In the genomic region with DNA sequence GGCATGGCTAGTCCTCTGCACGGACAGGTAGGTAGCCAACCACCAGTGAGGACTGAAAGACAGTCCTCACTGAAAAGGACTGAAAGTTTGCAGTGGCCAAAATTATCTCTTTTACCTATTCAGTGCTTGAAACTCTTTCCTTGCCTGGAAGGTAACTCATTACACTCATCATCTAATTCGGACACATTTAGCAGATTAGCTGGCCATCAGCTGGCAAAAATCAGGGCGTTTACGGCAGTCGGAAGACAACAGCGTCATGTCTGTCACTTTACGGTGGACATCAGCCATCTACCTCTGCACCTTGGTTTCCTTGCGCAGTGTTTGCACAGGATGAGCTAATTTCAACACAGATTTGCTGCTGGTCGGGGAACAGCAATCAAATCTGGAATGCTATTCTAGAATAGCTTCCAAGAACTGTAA, we compare ENCODE assay signal across 8 cellular contexts. TPM values are rescaled to one million over a fixed set of nuclear protein-coding genes. Genes with fewer than 3 reads are reported as not detected.
DNase-seq lines count a peak whose midpoint lies in the region; ATAC-seq and TF ChIP-seq lines count a peak whose summit lies in the region.

No MANE protein-coding gene starts in this region.

- H3K27me3 Mint-ChIP-seq in natural killer cell treated with Interleukin-12 subunit alpha and Interleukin-12 subunit beta and Interleukin-15 and Interleukin-18, amount 100 ng/mL, for 72 hours, result no peaks in the 10 kb centered on the region

- CTCF ChIA-PET in A673 (lab: Charles Lee), result no interaction called here

- H3K27ac ChIP-seq in A673 (ENCODE audit: low read depth, low read length, poor library complexity, severe bottlenecking) (peak overlapping the region; percentile 96), esophagus squamous epithelium (peak overlapping the region; percentile 94 to 99 (median 96))

- TF ChIP-seq CTCF in A673 (conservative IDR thresholded peaks at IDR 0.05; ENCODE audit: low read depth, low read length) (no peak), GM12865 (IDR thresholded peaks at IDR 0.05; ENCODE audit: insufficient read depth, low read depth, low read length, missing control alignments) (no peak), esophagus squamous epithelium (IDR thresholded peaks at IDR 0.05) (no peak)

- H3K4me3 Mint-ChIP-seq in natural killer cell treated with Interleukin-12 subunit alpha and Interleukin-12 subunit beta and Interleukin-15 and Interleukin-18, amount 100 ng/mL, for 72 hours, result peak overlapping the region; percentile 98

- no peak for TF ChIP-seq POLR2A in esophagus squamous epithelium (IDR thresholded peaks at IDR 0.05)

- H3K9me3 Mint-ChIP-seq in natural killer cell treated with Interleukin-12 subunit alpha and Interleukin-12 subunit beta and Interleukin-15 and Interleukin-18, amount 100 ng/mL, for 72 hours, result no peaks in the 10 kb centered on the region

- H3K36me3 ChIP-seq in A673 (ENCODE audit: insufficient read depth, low read length, poor library complexity, severe bottlenecking), result no peaks in the 10 kb centered on the region
- no peaks in the 10 kb centered on the region for H3K36me3 ChIP-seq in esophagus squamous epithelium

- H3K4me3 ChIP-seq in A673 (ENCODE audit: low read depth, low read length, poor library complexity, severe bottlenecking) (peak overlapping the region; percentile 97), GM12865 (ENCODE audit: low read depth, low read length) (peak overlapping the region; percentile 97), esophagus squamous epithelium (peak overlapping the region; percentile 76 to 97 (median 95))

- BruUV-seq in A673 (replicated peaks; lab: Mats Ljungman, UMichigan), result no TSS peak

- POLR2A ChIA-PET in A673 (lab: Charles Lee; ENCODE audit: low non-redundant PET), result no interaction called here

- peaks cover 7% of the 10 kb centered on the region for H3K36me3 Mint-ChIP-seq in natural killer cell treated with Interleukin-12 subunit alpha and Interleukin-12 subunit beta and Interleukin-15 and Interleukin-18, amount 100 ng/mL, for 72 hours

- H3K4me1 Mint-ChIP-seq in natural killer cell treated with Interleukin-12 subunit alpha and Interleukin-12 subunit beta and Interleukin-15 and Interleukin-18, amount 100 ng/mL, for 72 hours (ENCODE audit: low read depth in 2 of 2), result peaks cover 38 to 45% of the 10 kb centered on the region in 2 donors

- intact Hi-C loops in A673 (cut with micrococcal nuclease; ENCODE audit: unreplicated experiment), result loop anchor here (5.0 kb wide), 1 partner anchor 166 kb away; a partner anchor contains a TSS
- intact Hi-C loops in esophagus squamous epithelium (cut with DNase I), result no loop called here

- DNase-seq in A673 (ENCODE audit: low spot score) (no peak), GM12865 (ENCODE audit: low read depth) (peak; percentile 81), NCI-H146 treated with DMSO at 0.1 percent for 48 hours (lab: John Stamatoyannopoulos, UW; ENCODE audit: unreplicated experiment) (peak; percentile 63), esophagus squamous epithelium (lab: John Stamatoyannopoulos, UW) (no peak), NCI-H187 treated with DMSO at 0.1 percent for 48 hours (lab: John Stamatoyannopoulos, UW) (no peak)
- peak; percentile 16 for DNase-seq in activated CD4-positive, CD25-positive, alpha-beta regulatory T cell treated with anti-CD3 and anti-CD28 coated beads, Interleukin-2, amount 50 U/mL, for 16 hours (ENCODE audit: low read depth, low spot score)
- no peak for DNase-seq in natural killer cell treated with Interleukin-12 subunit alpha and Interleukin-12 subunit beta and Interleukin-15 and Interleukin-18, amount 100 ng/mL, for 72 hours (ENCODE audit: low spot score)

- peak; percentile 16 for ATAC-seq in HG02678 (IDR thresholded peaks at IDR 0.05; ENCODE audit: unreplicated experiment)
- peak; percentile 43 to 63 for ATAC-seq in natural killer cell treated with Interleukin-12 subunit alpha and Interleukin-12 subunit beta and Interleukin-15 and Interleukin-18, amount 100 ng/mL, for 72 hours

- peaks cover 7% of the 10 kb centered on the region for H3K4me1 ChIP-seq in A673 (ENCODE audit: insufficient read depth, low read length, poor library complexity, severe bottlenecking)
- peaks cover 12 to 63% (median 18%) of the 10 kb centered on the region in 3 donors for H3K4me1 ChIP-seq in esophagus squamous epithelium

- H3K9me3 ChIP-seq in A673 (ENCODE audit: low read depth, low read length, poor library complexity, severe bottlenecking) (no peaks in the 10 kb centered on the region), esophagus squamous epithelium (no peaks in the 10 kb centered on the region)

- H3K27me3 ChIP-seq in A673 (replicated peaks; ENCODE audit: insufficient read depth, low read depth, low read length, poor library complexity), result no peaks in the 10 kb centered on the region
- no peaks in the 10 kb centered on the region for H3K27me3 ChIP-seq in esophagus squamous epithelium

- peak overlapping the region; percentile 90 to 97 for H3K27ac Mint-ChIP-seq in natural killer cell treated with Interleukin-12 subunit alpha and Interleukin-12 subunit beta and Interleukin-15 and Interleukin-18, amount 100 ng/mL, for 72 hours

- WGBS in esophagus squamous epithelium, 2 donors, result 0 to 3% methylated on average over 9 of the region's 9 CpGs

RNA-seq across cellular contexts. Expression of a gene that starts 0.7 kb away (rescaled TPM):
- total RNA-seq in A673 (2021) (151 and 156 TPM in 2 replicates), esophagus squamous epithelium (100 to 1,000 TPM in 3 of 4 donors, 10 to 100 TPM in 1; 95.8 to 130 (median 108) TPM)
- total RNA-seq in natural killer cell treated with Interleukin-12 subunit alpha and Interleukin-12 subunit beta and Interleukin-15 and Interleukin-18, amount 100 ng/mL, for 72 hours, result 100 to 1,000 TPM; 104 to 123 TPM

RNA-seq across cellular contexts. Expression of a gene that starts 20.2 kb away (rescaled TPM):
- total RNA-seq in A673 (2021) (4.0 and 4.3 TPM in 2 replicates), esophagus squamous epithelium (1 to 10 TPM in 3 of 4 donors, under 1 TPM in 1; 0.88 to 2.5 (median 2.1) TPM)
- 1 to 10 TPM; 4.4 to 8.5 TPM for total RNA-seq in natural killer cell treated with Interleukin-12 subunit alpha and Interleukin-12 subunit beta and Interleukin-15 and Interleukin-18, amount 100 ng/mL, for 72 hours

RNA-seq across cellular contexts. Expression of a gene that starts 54.5 kb away (rescaled TPM):
- 0.06 and 0.13 TPM in 2 replicates for total RNA-seq in A673 (2021)
- total RNA-seq in esophagus squamous epithelium, result 1 to 10 TPM in 1 of 4 donors, under 1 TPM in 3; 0.22 to 2.5 (median 0.66) TPM
- total RNA-seq in natural killer cell treated with Interleukin-12 subunit alpha and Interleukin-12 subunit beta and Interleukin-15 and Interleukin-18, amount 100 ng/mL, for 72 hours, result 1 to 10 TPM in 1 of 2 donors, under 1 TPM in 1; 0.50 to 1.5 TPM

Comparison
In these comparisons a context has a peak if more than half of its experiments do, and no peak if none do; other contexts are left out.
1. DNase-seq: peak in GM12865 (single experiment), NCI-H146 treated with DMSO at 0.1 percent for 48 hours (single experiment) and activated CD4-positive, CD25-positive, alpha-beta regulatory T cell treated with anti-CD3 and anti-CD28 coated beads, Interleukin-2, amount 50 U/mL, for 16 hours (single experiment); none in A673 (single experiment), esophagus squamous epithelium (single experiment), natural killer cell treated with Interleukin-12 subunit alpha and Interleukin-12 subunit beta and Interleukin-15 and Interleukin-18, amount 100 ng/mL, for 72 hours (single experiment) and NCI-H187 treated with DMSO at 0.1 percent for 48 hours (single experiment).
2. Peak in every context shown above with its lines, with median percentiles within 50 percentile points of each other: H3K4me3 ChIP-seq.